In the genomic region with DNA sequence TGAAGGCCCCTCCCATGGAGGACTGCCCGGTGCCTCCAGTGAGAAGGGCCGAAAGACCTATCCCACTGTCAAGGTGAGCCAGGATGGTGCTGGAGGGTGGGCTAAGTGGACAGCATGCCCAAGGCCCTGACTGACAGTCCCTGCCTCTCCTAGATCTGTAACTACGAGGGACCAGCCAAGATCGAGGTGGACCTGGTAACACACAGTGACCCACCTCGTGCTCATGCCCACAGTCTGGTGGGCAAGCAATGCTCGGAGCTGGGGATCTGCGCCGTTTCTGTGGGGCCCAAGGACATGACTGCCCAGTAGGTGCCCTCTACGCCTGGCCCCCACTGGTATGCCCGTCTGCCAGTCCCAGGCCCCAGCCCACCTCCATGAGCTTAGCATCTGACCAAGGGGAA, we compare ENCODE assay signal across 10 cellular contexts. TPM values are rescaled to one million over a fixed set of nuclear protein-coding genes. Genes with fewer than 3 reads are reported as not detected.
DNase-seq lines count a peak whose midpoint lies in the region; ATAC-seq and TF ChIP-seq lines count a peak whose summit lies in the region.
"Had no signal": no experiment of that assay in that cellular context is flagged by ENCODE, and none has a peak within 500 bp of the region (broad histone marks: within the 10 kb centered on the region; RNA-seq: fewer than 3 reads in every experiment).

No MANE protein-coding gene starts in this region.

- H3K27ac ChIP-seq in heart left ventricle (peak overlapping the region in 5 of 12 donors; percentile 89 to 99 (median 97)), right atrium auricular region (peak overlapping the region in 1 of 2 donors; percentile 94), upper lobe of right lung (peak overlapping the region; percentile 98)

- H3K36me3 ChIP-seq in heart left ventricle (peaks cover 0 to 49% (median 16%) of the 10 kb centered on the region in 9 donors), right atrium auricular region (peaks cover 8% of the 10 kb centered on the region), upper lobe of right lung (peaks cover 23% of the 10 kb centered on the region)

- WGBS in heart left ventricle, 4 donors: 87 to 95% (median 89%) methylated on average over 9 to 10 of the region's 10 CpGs

- H3K4me3 ChIP-seq in heart left ventricle: peak overlapping the region in 7 of 12 donors; percentile 64 to 91 (median 73)
- peak overlapping the region in 1 of 2 donors; percentile 61 for H3K4me3 ChIP-seq in right atrium auricular region
- peak overlapping the region; percentile 87 for H3K4me3 ChIP-seq in upper lobe of right lung

- ATAC-seq in heart left ventricle (no peak), memory B cell (ENCODE audit: low read depth) (no peak), upper lobe of right lung (no peak), GM21390 (IDR thresholded peaks at IDR 0.05; ENCODE audit: unreplicated experiment) (no peak)
- ATAC-seq: left colon had no signal

- intact Hi-C loops in heart left ventricle (cut with DNase I) (loop anchor here in 8 of 10 donors (2.0 to 10.0 kb wide), 7 partner anchors 81 to 229 kb away; a partner anchor contains a TSS), upper lobe of right lung (cut with DNase I) (no loop called here)
- intact Hi-C loops in activated T-helper 2 cell treated with anti-CD3 and anti-CD28 coated beads, Interferon-gamma antibody, Interleukin-2, Interleukin-4, amounts not matched to agents 10 μg/mL and 5 μg/mL and 100 μg/mL, durations not matched to agents 14 hours and 24 hours and 36 hours (cut with micrococcal nuclease): loop anchor here (5.0 to 10.0 kb wide), 3 partner anchors 149 to 562 kb away; a partner anchor contains a TSS

- TF ChIP-seq POLR2A in heart left ventricle (IDR thresholded peaks at IDR 0.05): no peak

- H3K9me3 ChIP-seq in heart left ventricle (no peaks in the 10 kb centered on the region), right atrium auricular region (no peaks in the 10 kb centered on the region), upper lobe of right lung (no peaks in the 10 kb centered on the region)

- DNase-seq in heart left ventricle (peak in 1 of 5 donors; percentile 18), right atrium auricular region (ENCODE audit: low spot score) (no peak), memory B cell (ENCODE audit: low spot score in 2 of 2) (no peak), upper lobe of right lung (peak; percentile 59), HT-29 (ENCODE audit: low spot score) (no peak), amniotic stem cell (lab: John Stamatoyannopoulos, UW) (no peak)
- no peak for DNase-seq in activated T-helper 2 cell treated with anti-CD3 and anti-CD28 coated beads, Interferon-gamma antibody, Interleukin-2, Interleukin-4, amounts not matched to agents 10 μg/mL and 5 μg/mL and 100 μg/mL, durations not matched to agents 14 hours and 24 hours and 36 hours (ENCODE audit: low spot score)
- DNase-seq: brain microvascular endothelial cell, left colon had no signal

- peak overlapping the region; percentile 91 for H3K4me3 Mint-ChIP-seq in activated T-helper 2 cell treated with anti-CD3 and anti-CD28 coated beads, Interferon-gamma antibody, Interleukin-2, Interleukin-4, amounts not matched to agents 10 μg/mL and 5 μg/mL and 100 μg/mL, durations not matched to agents 14 hours and 24 hours and 36 hours (ENCODE audit: low read depth)
- peak overlapping the region; percentile 97 for H3K4me3 Mint-ChIP-seq in memory B cell

- H3K27me3 Mint-ChIP-seq in activated T-helper 2 cell treated with anti-CD3 and anti-CD28 coated beads, Interferon-gamma antibody, Interleukin-2, Interleukin-4, amounts not matched to agents 10 μg/mL and 5 μg/mL and 100 μg/mL, durations not matched to agents 14 hours and 24 hours and 36 hours (ENCODE audit: low read depth): no peaks in the 10 kb centered on the region
- no peaks in the 10 kb centered on the region for H3K27me3 Mint-ChIP-seq in memory B cell

- H3K27me3 ChIP-seq in heart left ventricle (no peaks in the 10 kb centered on the region), right atrium auricular region (no peaks in the 10 kb centered on the region), upper lobe of right lung (no peaks in the 10 kb centered on the region)
- H3K27me3 ChIP-seq: brain microvascular endothelial cell had no signal

- peaks cover 33% of the 10 kb centered on the region for H3K4me1 Mint-ChIP-seq in activated T-helper 2 cell treated with anti-CD3 and anti-CD28 coated beads, Interferon-gamma antibody, Interleukin-2, Interleukin-4, amounts not matched to agents 10 μg/mL and 5 μg/mL and 100 μg/mL, durations not matched to agents 14 hours and 24 hours and 36 hours (ENCODE audit: low read depth)
- H3K4me1 Mint-ChIP-seq in memory B cell: peaks cover 37% of the 10 kb centered on the region

- peak overlapping the region; percentile 99 for H3K27ac Mint-ChIP-seq in activated T-helper 2 cell treated with anti-CD3 and anti-CD28 coated beads, Interferon-gamma antibody, Interleukin-2, Interleukin-4, amounts not matched to agents 10 μg/mL and 5 μg/mL and 100 μg/mL, durations not matched to agents 14 hours and 24 hours and 36 hours
- peak overlapping the region; percentile 100 for H3K27ac Mint-ChIP-seq in memory B cell

- H3K4me1 ChIP-seq in heart left ventricle (peaks cover 3 to 53% (median 33%) of the 10 kb centered on the region in 12 donors), right atrium auricular region (peaks cover 0 to 45% of the 10 kb centered on the region in 2 donors), upper lobe of right lung (peaks cover 33% of the 10 kb centered on the region)

- H3K9me3 Mint-ChIP-seq in activated T-helper 2 cell treated with anti-CD3 and anti-CD28 coated beads, Interferon-gamma antibody, Interleukin-2, Interleukin-4, amounts not matched to agents 10 μg/mL and 5 μg/mL and 100 μg/mL, durations not matched to agents 14 hours and 24 hours and 36 hours: no peaks in the 10 kb centered on the region
- H3K9me3 Mint-ChIP-seq in memory B cell: no peaks in the 10 kb centered on the region

- peaks cover 67% of the 10 kb centered on the region for H3K36me3 Mint-ChIP-seq in activated T-helper 2 cell treated with anti-CD3 and anti-CD28 coated beads, Interferon-gamma antibody, Interleukin-2, Interleukin-4, amounts not matched to agents 10 μg/mL and 5 μg/mL and 100 μg/mL, durations not matched to agents 14 hours and 24 hours and 36 hours (ENCODE audit: low read depth)
- H3K36me3 Mint-ChIP-seq in memory B cell: peaks cover 22% of the 10 kb centered on the region

- no peak for TF ChIP-seq CTCF in heart left ventricle (IDR thresholded peaks at IDR 0.05)
- no peak for TF ChIP-seq CTCF in right atrium auricular region (IDR thresholded peaks at IDR 0.05)
- no peak for TF ChIP-seq CTCF in upper lobe of right lung (IDR thresholded peaks at IDR 0.05)

RNA-seq across cellular contexts. Expression of a gene that starts 1.2 kb away (rescaled TPM):
- 10 to 100 TPM in 8 of 9 donors, 1 to 10 TPM in 1; 9.6 to 50.4 (median 17.2) TPM for total RNA-seq in heart left ventricle
- 10 to 100 TPM in 1 of 2 donors, 1 to 10 TPM in 1; 9.6 to 20.1 TPM for polyA plus RNA-seq in heart left ventricle
- total RNA-seq in right atrium auricular region: 10 to 100 TPM in 1 of 2 donors, 1 to 10 TPM in 1; 7.3 to 15.6 TPM
- total RNA-seq in activated T-helper 2 cell treated with anti-CD3 and anti-CD28 coated beads, Interferon-gamma antibody, Interleukin-2, Interleukin-4, amounts not matched to agents 10 μg/mL and 5 μg/mL and 100 μg/mL, durations not matched to agents 14 hours and 24 hours and 36 hours: 310 and 323 TPM in 2 replicates
- 36.8 TPM for total RNA-seq in upper lobe of right lung
- 27.5 and 38.4 TPM in 2 replicates for total RNA-seq in HT-29 (2014; rRNA removed; shearing (Covaris generic))

RNA-seq across cellular contexts. Expression of a gene that starts 21.8 kb away (rescaled TPM):
- total RNA-seq in heart left ventricle (1 to 10 TPM in 4 of 9 donors, under 1 TPM in 5; 0.34 to 1.7 (median 0.86) TPM), right atrium auricular region (1 to 10 TPM; 2.2 to 9.7 TPM), upper lobe of right lung (3.5 TPM)
- polyA plus RNA-seq in heart left ventricle: under 1 TPM; 0.14 to 0.76 TPM
- 10.6 and 13.4 TPM in 2 replicates for total RNA-seq in activated T-helper 2 cell treated with anti-CD3 and anti-CD28 coated beads, Interferon-gamma antibody, Interleukin-2, Interleukin-4, amounts not matched to agents 10 μg/mL and 5 μg/mL and 100 μg/mL, durations not matched to agents 14 hours and 24 hours and 36 hours
- total RNA-seq in HT-29 (2014; rRNA removed; shearing (Covaris generic)): 0.18 and 0.47 TPM in 2 replicates

RNA-seq across cellular contexts. Expression of a gene that starts 23.9 kb away (rescaled TPM):
- total RNA-seq in heart left ventricle (10 to 100 TPM in 6 of 9 donors, 1 to 10 TPM in 3; 6.6 to 13.9 (median 10.2) TPM), right atrium auricular region (10 to 100 TPM; 16.6 to 21.3 TPM), upper lobe of right lung (16.0 TPM)
- polyA plus RNA-seq in heart left ventricle: 10 to 100 TPM in 1 of 2 donors, 1 to 10 TPM in 1; 9.9 to 20.0 TPM
- total RNA-seq in activated T-helper 2 cell treated with anti-CD3 and anti-CD28 coated beads, Interferon-gamma antibody, Interleukin-2, Interleukin-4, amounts not matched to agents 10 μg/mL and 5 μg/mL and 100 μg/mL, durations not matched to agents 14 hours and 24 hours and 36 hours: 14.8 and 15.1 TPM in 2 replicates
- total RNA-seq in HT-29 (2014; rRNA removed; shearing (Covaris generic)): 25.5 and 49.5 TPM in 2 replicates

RNA-seq across cellular contexts. Expression of a gene that starts 35.6 kb away (rescaled TPM):
- total RNA-seq in heart left ventricle (100 to 1,000 TPM in 1 of 9 donors, 10 to 100 TPM in 8; 62.0 to 107 (median 79.2) TPM), right atrium auricular region (10 to 100 TPM; 79.1 to 87.1 TPM), upper lobe of right lung (44.8 TPM)
- 10 to 100 TPM; 73.4 to 81.2 TPM for polyA plus RNA-seq in heart left ventricle
- total RNA-seq in activated T-helper 2 cell treated with anti-CD3 and anti-CD28 coated beads, Interferon-gamma antibody, Interleukin-2, Interleukin-4, amounts not matched to agents 10 μg/mL and 5 μg/mL and 100 μg/mL, durations not matched to agents 14 hours and 24 hours and 36 hours: 60.7 and 67.5 TPM in 2 replicates
- 37.0 and 38.6 TPM in 2 replicates for total RNA-seq in HT-29 (2014; rRNA removed; shearing (Covaris generic))

RNA-seq across cellular contexts. Expression of a gene that starts 54.6 kb away (rescaled TPM):
- total RNA-seq in heart left ventricle (under 1 TPM in 2 of 9 donors, not detected in 7; 0.18 to 0.21 TPM), right atrium auricular region (not detected), upper lobe of right lung (3.1 TPM)
- not detected for polyA plus RNA-seq in heart left ventricle
- 0.32 TPM in 1 of 2 replicates, not detected in the other for total RNA-seq in activated T-helper 2 cell treated with anti-CD3 and anti-CD28 coated beads, Interferon-gamma antibody, Interleukin-2, Interleukin-4, amounts not matched to agents 10 μg/mL and 5 μg/mL and 100 μg/mL, durations not matched to agents 14 hours and 24 hours and 36 hours
- 4.5 and 11.7 TPM in 2 replicates for total RNA-seq in HT-29 (2014; rRNA removed; shearing (Covaris generic))
